ENCODE assay signal across 8 cellular contexts in the genomic region with DNA sequence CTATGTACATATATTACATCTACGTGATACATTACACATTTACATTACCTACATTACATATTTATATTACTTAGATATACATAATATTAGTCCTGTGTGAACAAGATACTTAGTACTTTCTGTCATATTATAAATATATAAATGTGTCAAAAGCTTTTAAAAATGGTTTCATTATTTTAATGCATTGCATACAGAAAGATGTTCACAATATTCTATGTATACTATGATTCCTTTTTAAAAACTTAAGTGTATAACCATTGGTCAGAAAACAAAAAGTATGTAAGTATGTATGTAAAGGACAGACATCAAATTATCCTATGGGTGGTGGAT. TPM values are rescaled to one million over a fixed set of nuclear protein-coding genes. Genes with fewer than 3 reads are reported as not detected.
A peak's percentile ranks its signal among the peaks of the same experiment; 100 is the strongest.
DNase-seq lines count a peak whose midpoint lies in the region; ATAC-seq and TF ChIP-seq lines count a peak whose summit lies in the region.

No MANE protein-coding gene starts in this region.

- H3K4me1 Mint-ChIP-seq in MCF 10A (ENCODE audit: insufficient read depth, unreplicated experiment), result peaks cover 14% of the 10 kb centered on the region

- H3K36me3 ChIP-seq in left ventricle myocardium inferior, result peaks cover 6% of the 10 kb centered on the region

- in situ Hi-C loops in ACHN (cut with HindIII; ENCODE audit: low pct_ligation_motif_present, low pct_unique_long_range_greater_than_20kb, low sequenced_read_pairs), result no loop called here

- H3K27me3 Mint-ChIP-seq in MCF 10A (ENCODE audit: insufficient read depth, unreplicated experiment), result no peaks in the 10 kb centered on the region

- no peaks in the 10 kb centered on the region for H3K9me3 Mint-ChIP-seq in MCF 10A (ENCODE audit: unreplicated experiment)

- CTCF ChIA-PET in MCF 10A (lab: Yijun Ruan, JAX), result interaction anchor here (0.7 to 1.2 kb wide), 3 partner anchors 20 to 88 kb away, joined by 3 to 5 read pairs (median 5); no protein-coding TSS in a partner anchor

- intact Hi-C loops in left ventricle myocardium inferior (cut with micrococcal nuclease), result no loop called here
- intact Hi-C loops in Right ventricle myocardium superior (cut with DNase I), result no loop called here
- intact Hi-C loops in MCF 10A (cut with micrococcal nuclease), result no loop called here

- no peak for TF ChIP-seq CTCF in left ventricle myocardium inferior (IDR thresholded peaks at IDR 0.05; ENCODE audit: borderline replicate concordance)
- TF ChIP-seq CTCF in MCF 10A (IDR thresholded peaks at IDR 0.05; ENCODE audit: unreplicated experiment), result no peak

- no TSS peak for BruUV-seq in MCF 10A (replicated peaks; lab: Mats Ljungman, UMichigan)

- POLR2A ChIA-PET in MCF 10A (lab: Yijun Ruan, JAX), result interaction anchor here (0.6 to 1.5 kb wide), 3 partner anchors 10 to 25 kb away, joined by 3 to 4 read pairs (median 3); no protein-coding TSS in a partner anchor

- no peaks in the 10 kb centered on the region for H3K36me3 Mint-ChIP-seq in MCF 10A (ENCODE audit: insufficient read depth, unreplicated experiment)

- H3K4me3 Mint-ChIP-seq in MCF 10A (ENCODE audit: unreplicated experiment), result peak overlapping the region; percentile 98

- no peaks in the 10 kb centered on the region for H3K27me3 ChIP-seq in left ventricle myocardium inferior (ENCODE audit: low read depth)
- H3K27me3 ChIP-seq in mononuclear cell (ENCODE audit: insufficient read depth, low read length), result peaks cover 2% of the 10 kb centered on the region

- H3K4me1 ChIP-seq in left ventricle myocardium inferior (peaks cover 42% of the 10 kb centered on the region), mononuclear cell (ENCODE audit: insufficient read depth, low read length) (peaks cover 12% of the 10 kb centered on the region)

- peak overlapping the region; percentile 83 for H3K27ac ChIP-seq in left ventricle myocardium inferior (replicated peaks)

- H3K9me3 ChIP-seq in left ventricle myocardium inferior (replicated peaks) (no peaks in the 10 kb centered on the region), mononuclear cell (ENCODE audit: low read depth, low read length) (no peaks in the 10 kb centered on the region)

- no peak for DNase-seq in left ventricle myocardium inferior
- DNase-seq in Right ventricle myocardium superior, result no peak
- DNase-seq in MCF 10A (ENCODE audit: unreplicated experiment), result no peak
- no peak for DNase-seq in ACHN
- DNase-seq in ecto neural progenitor cell (ENCODE audit: low spot score), result no peak
- no peak for DNase-seq in NCI-H2029 (lab: John Stamatoyannopoulos, UW)

- peak overlapping the region; percentile 98 for H3K27ac Mint-ChIP-seq in MCF 10A (ENCODE audit: low read depth, unreplicated experiment)

- ATAC-seq in Right ventricle myocardium superior (ENCODE audit: poor library complexity), result no peak
- no peak for ATAC-seq in GM19463 (IDR thresholded peaks at IDR 0.05; ENCODE audit: unreplicated experiment)

- H3K4me3 ChIP-seq in left ventricle myocardium inferior (peak overlapping the region; percentile 88), mononuclear cell (ENCODE audit: low read length) (peak overlapping the region; percentile 87)

RNA-seq across cellular contexts. Expression of gene ZW10, which starts 0.6 kb away (rescaled TPM):
- total RNA-seq in left ventricle myocardium inferior (8.6 TPM), Right ventricle myocardium superior (8.4 TPM), MCF 10A (2022) (14.7 and 14.9 TPM in 2 replicates), mononuclear cell (4.9 TPM)

RNA-seq across cellular contexts. Expression of gene CLDN25, which starts 5.5 kb away (rescaled TPM):
- total RNA-seq in left ventricle myocardium inferior (not detected), Right ventricle myocardium superior (not detected), MCF 10A (2022) (not detected in 2 replicates), mononuclear cell (not detected)
